Comparison of ENCODE assay signal across 1 cellular context in the genomic region with DNA sequence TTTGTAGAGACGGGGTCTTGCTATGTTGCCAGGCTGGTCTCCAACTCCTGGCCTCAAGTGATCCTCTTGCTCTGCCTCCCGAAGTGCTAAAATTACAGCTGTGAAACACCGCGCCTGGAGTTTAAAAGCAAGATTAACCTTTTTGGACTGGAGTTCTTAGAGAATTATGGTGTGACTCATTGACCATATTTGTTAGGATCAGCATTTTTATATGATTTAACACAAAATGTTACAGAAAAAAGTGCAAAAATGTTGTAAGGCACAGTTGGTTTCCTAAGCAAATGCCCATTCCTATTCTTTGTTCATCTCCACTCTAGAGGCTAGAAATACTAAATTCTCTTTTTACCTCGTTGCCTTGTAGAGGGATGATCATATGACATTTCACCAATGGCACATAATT.
A peak's percentile ranks its signal among the peaks of the same experiment; 100 is the strongest.
TF ChIP-seq lines count a peak whose summit lies in the region.

No MANE protein-coding gene starts in this region.

TF ChIP-seq in HepG2, 621 proteins besides CTCF, POLR2A, EP300 and RAD21:
- TF ChIP-seq MAFF (IDR thresholded peaks at IDR 0.05; ENCODE audit: low read depth, low read length) (peak; percentile 35; the same call in 1 of the 2 replicates), CBFB (CRISPR knock-in tag; IDR thresholded peaks at IDR 0.05) (no peak), ZNF335 (CRISPR knock-in tag; IDR thresholded peaks at IDR 0.05) (no peak), KLF15 (CRISPR knock-in tag; IDR thresholded peaks at IDR 0.05; ENCODE audit: borderline replicate concordance) (no peak), ZNF563 (CRISPR knock-in tag; IDR thresholded peaks at IDR 0.05) (no peak), MAFK (conservative IDR thresholded peaks at IDR 0.05 in 1 of 2, IDR thresholded peaks at IDR 0.05 in 1 of 2; ENCODE audit: low read length in 2 of 2) (peak; percentile 48 to 65), GLMP (CRISPR knock-in tag; IDR thresholded peaks at IDR 0.05; ENCODE audit: borderline replicate concordance) (no peak), ZFY (CRISPR knock-in tag; IDR thresholded peaks at IDR 0.05) (no peak)
- TF ChIP-seq, protein P1, sequence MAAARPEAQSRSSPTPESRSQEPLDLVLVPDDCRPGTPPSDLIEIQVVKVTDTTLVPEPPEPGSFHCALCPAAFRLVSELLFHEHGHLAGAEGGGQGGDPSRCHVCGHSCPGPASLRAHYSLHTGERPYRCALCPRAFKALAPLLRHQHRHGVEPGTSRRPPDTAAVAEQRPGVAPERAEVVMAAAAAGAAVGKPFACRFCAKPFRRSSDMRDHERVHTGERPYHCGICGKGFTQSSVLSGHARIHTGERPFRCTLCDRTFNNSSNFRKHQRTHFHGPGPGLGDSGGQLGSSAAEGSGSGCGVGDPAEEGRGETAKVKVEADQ (CRISPR knock-in tag; IDR thresholded peaks at IDR 0.05; ENCODE audit: borderline replicate concordance) = no peak
- TF ChIP-seq, protein P2, sequence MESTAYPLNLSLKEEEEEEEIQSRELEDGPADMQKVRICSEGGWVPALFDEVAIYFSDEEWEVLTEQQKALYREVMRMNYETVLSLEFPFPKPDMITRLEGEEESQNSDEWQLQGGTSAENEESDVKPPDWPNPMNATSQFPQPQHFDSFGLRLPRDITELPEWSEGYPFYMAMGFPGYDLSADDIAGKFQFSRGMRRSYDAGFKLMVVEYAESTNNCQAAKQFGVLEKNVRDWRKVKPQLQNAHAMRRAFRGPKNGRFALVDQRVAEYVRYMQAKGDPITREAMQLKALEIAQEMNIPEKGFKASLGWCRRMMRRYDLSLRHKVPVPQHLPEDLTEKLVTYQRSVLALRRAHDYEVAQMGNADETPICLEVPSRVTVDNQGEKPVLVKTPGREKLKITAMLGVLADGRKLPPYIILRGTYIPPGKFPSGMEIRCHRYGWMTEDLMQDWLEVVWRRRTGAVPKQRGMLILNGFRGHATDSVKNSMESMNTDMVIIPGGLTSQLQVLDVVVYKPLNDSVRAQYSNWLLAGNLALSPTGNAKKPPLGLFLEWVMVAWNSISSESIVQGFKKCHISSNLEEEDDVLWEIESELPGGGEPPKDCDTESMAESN (CRISPR knock-in tag; conservative IDR thresholded peaks at IDR 0.05) = no peak
- TF ChIP-seq, protein P3, sequence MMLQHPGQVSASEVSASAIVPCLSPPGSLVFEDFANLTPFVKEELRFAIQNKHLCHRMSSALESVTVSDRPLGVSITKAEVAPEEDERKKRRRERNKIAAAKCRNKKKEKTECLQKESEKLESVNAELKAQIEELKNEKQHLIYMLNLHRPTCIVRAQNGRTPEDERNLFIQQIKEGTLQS (CRISPR knock-in tag; IDR thresholded peaks at IDR 0.05) = no peak
